ENCODE assay signal across 1 cellular context in the genomic region with DNA sequence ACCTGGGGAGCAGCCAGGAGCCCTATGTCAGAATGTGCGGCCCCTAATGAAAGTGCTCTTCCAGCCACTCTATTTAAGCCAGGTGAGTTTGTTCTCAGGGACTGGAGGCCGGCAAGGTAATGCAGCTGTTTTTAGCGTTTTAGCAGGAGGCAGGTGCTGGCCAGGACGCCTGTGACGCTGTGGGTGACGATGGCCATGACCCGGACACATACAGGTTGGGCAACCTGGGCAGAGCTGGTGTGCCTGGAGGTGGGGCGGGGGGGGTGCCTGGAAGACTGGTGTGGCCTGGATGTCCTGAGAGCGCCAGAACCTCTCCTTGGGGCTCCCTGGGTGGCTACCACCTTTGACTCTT.
TF ChIP-seq lines count a peak whose summit lies in the region.

No MANE protein-coding gene starts in this region.

TF ChIP-seq in IMR-90, 13 proteins besides CTCF, POLR2A, EP300 and RAD21 (continued from another document):
- TF ChIP-seq ELK1 (IDR thresholded peaks at IDR 0.05; ENCODE audit: borderline replicate concordance, low read depth, low read length) (no peak), MAFK (IDR thresholded peaks at IDR 0.05; ENCODE audit: low read depth, low read length) (no peak), CHD1 (IDR thresholded peaks at IDR 0.05; ENCODE audit: low read depth, low read length) (no peak), CEBPB (IDR thresholded peaks at IDR 0.05; ENCODE audit: low read depth, low read length) (no peak), BHLHE40 (IDR thresholded peaks at IDR 0.05; ENCODE audit: low read depth, low read length) (no peak), FOS (IDR thresholded peaks at IDR 0.05; ENCODE audit: low read depth, low read length) (no peak)
TF ChIP-seq in IMR-90: peak in this region for 0.
